13 cellular contexts compared by ENCODE assay signal in the genomic region with DNA sequence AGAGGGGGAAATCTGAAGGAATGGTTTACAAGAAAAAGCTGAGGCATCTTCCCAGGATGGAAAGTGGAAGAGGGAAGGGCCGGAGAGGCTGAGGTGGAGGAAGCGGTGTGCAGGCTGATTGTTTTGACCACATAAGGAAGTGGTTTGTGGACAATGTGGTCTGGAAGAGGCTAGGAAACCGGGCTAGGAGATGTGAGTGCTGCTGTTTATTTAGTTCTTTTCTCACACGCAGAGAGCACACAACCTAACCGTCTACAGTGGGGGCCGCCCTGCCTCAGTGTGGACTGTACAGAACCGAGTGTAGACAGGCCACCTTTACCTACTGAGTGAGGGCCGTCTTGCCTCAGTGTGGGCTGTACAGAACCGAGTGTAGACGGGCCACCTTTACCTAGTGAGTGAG.
A peak's percentile ranks its signal among the peaks of the same experiment; 100 is the strongest.
DNase-seq lines count a peak whose midpoint lies in the region; ATAC-seq and TF ChIP-seq lines count a peak whose summit lies in the region.
"Had no signal": no experiment of that assay in that cellular context is flagged by ENCODE, and none has a peak within 500 bp of the region (broad histone marks: within the 10 kb centered on the region; RNA-seq: fewer than 3 reads in every experiment).

No MANE protein-coding gene starts in this region.

- peak overlapping the region; percentile 60 for H3K27ac Mint-ChIP-seq in chondrocyte (ENCODE audit: unreplicated experiment)

- peak overlapping the region; percentile 1 for H3K4me3 Mint-ChIP-seq in activated T-cell treated with anti-CD3 and anti-CD28 coated beads, Interleukin-2, amount 50 U/mL, for 4 hours
- H3K4me3 Mint-ChIP-seq in chondrocyte (ENCODE audit: unreplicated experiment), result no peak overlapping the region

- H3K9me3 Mint-ChIP-seq in activated T-cell treated with anti-CD3 and anti-CD28 coated beads, Interleukin-2, amount 50 U/mL, for 4 hours, result no peaks in the 10 kb centered on the region
- no peaks in the 10 kb centered on the region for H3K9me3 Mint-ChIP-seq in chondrocyte (ENCODE audit: low read depth)

- peaks cover 28% of the 10 kb centered on the region for H3K27me3 Mint-ChIP-seq in activated T-cell treated with anti-CD3 and anti-CD28 coated beads, Interleukin-2, amount 50 U/mL, for 4 hours (ENCODE audit: low read depth)
- H3K27me3 Mint-ChIP-seq in chondrocyte (ENCODE audit: low read depth), result no peaks in the 10 kb centered on the region

- H3K4me1 Mint-ChIP-seq in activated T-cell treated with anti-CD3 and anti-CD28 coated beads, Interleukin-2, amount 50 U/mL, for 4 hours (ENCODE audit: low read depth), result peaks cover 23% of the 10 kb centered on the region
- peaks cover 51% of the 10 kb centered on the region for H3K4me1 Mint-ChIP-seq in chondrocyte (ENCODE audit: low read depth)

- no peak for TF ChIP-seq CTCF in chondrocyte (IDR thresholded peaks at IDR 0.05)

- ATAC-seq in activated T-cell treated with anti-CD3 and anti-CD28 coated beads, Interleukin-2, amount 50 U/mL, for 4 hours, result peak; percentile 27 to 32

- no peak for DNase-seq in activated T-cell treated with anti-CD3 and anti-CD28 coated beads, Interleukin-2, amount 50 U/mL, for 4 hours
- DNase-seq in activated T-cell treated with anti-CD3 and anti-CD28 coated beads for 4 hours (no peak), SJSA1 (ENCODE audit: low read depth in 1 of 2, low spot score in 2 of 2) (peak; percentile 72 to 75), chondrocyte (ENCODE audit: low spot score) (no peak), NCI-H774 (lab: John Stamatoyannopoulos, UW) (no peak), DMS79 treated with DMSO at 0.1 percent for 48 hours (lab: John Stamatoyannopoulos, UW) (no peak), COR-L47 (lab: John Stamatoyannopoulos, UW) (no peak)
- DNase-seq: kidney glomerular epithelial cell; NCI-H2107; nucleus accumbens; stimulated activated CD4-positive, alpha-beta T cell treated with anti-CD3 and anti-CD28 coated beads, Interleukin-4, amount 100 ng/mL, for 1 hour had no signal

- H3K27ac ChIP-seq in SJSA1 (peak overlapping the region; percentile 60), temporal lobe (ENCODE audit: low read depth, low read length) (peak overlapping the region; percentile 36)
- H3K27ac ChIP-seq: suprapubic skin had no signal

- H3K9me3 ChIP-seq in SJSA1 (replicated peaks), result no peaks in the 10 kb centered on the region
- H3K9me3 ChIP-seq: suprapubic skin had no signal

- H3K36me3 Mint-ChIP-seq in activated T-cell treated with anti-CD3 and anti-CD28 coated beads, Interleukin-2, amount 50 U/mL, for 4 hours (ENCODE audit: insufficient read depth), result no peaks in the 10 kb centered on the region
- H3K36me3 Mint-ChIP-seq in chondrocyte (ENCODE audit: low read depth), result no peaks in the 10 kb centered on the region

- no peak overlapping the region for H3K4me3 ChIP-seq in SJSA1
- H3K4me3 ChIP-seq: suprapubic skin had no signal

- no peaks in the 10 kb centered on the region for H3K27me3 ChIP-seq in SJSA1 (replicated peaks)

- H3K4me1 ChIP-seq in SJSA1 (replicated peaks), result peaks cover 45% of the 10 kb centered on the region

- H3K36me3 ChIP-seq in SJSA1, result no peaks in the 10 kb centered on the region
- H3K36me3 ChIP-seq: suprapubic skin had no signal

Comparison
In these comparisons a context has a peak if more than half of its experiments do, and no peak if none do; other contexts are left out.
1. DNase-seq: peak in SJSA1 (2 of 2); none in activated T-cell treated with anti-CD3 and anti-CD28 coated beads, Interleukin-2, amount 50 U/mL, for 4 hours (single experiment), activated T-cell treated with anti-CD3 and anti-CD28 coated beads for 4 hours (single experiment), chondrocyte (single experiment), NCI-H774 (single experiment), DMS79 treated with DMSO at 0.1 percent for 48 hours (single experiment) and COR-L47 (single experiment).